ENCODE assay signal across 16 cellular contexts in genomic region chr4:74499986-74500781, GRCh38. TPM values are rescaled to one million over a fixed set of nuclear protein-coding genes. Genes with fewer than 3 reads are reported as not detected.
DNase-seq lines count a peak whose midpoint lies in the region; ATAC-seq and TF ChIP-seq lines count a peak whose summit lies in the region.
"Had no signal": no experiment of that assay in that cellular context is flagged by ENCODE, and none has a peak within 500 bp of the region (broad histone marks: within the 10 kb centered on the region; RNA-seq: fewer than 3 reads in every experiment).

No MANE protein-coding gene starts in this region.

- H3K4me1 ChIP-seq in CD8-positive, alpha-beta T cell (ENCODE audit: insufficient read depth, low read length), result no peaks in the 10 kb centered on the region

- H3K27me3 Mint-ChIP-seq in activated CD4-positive, alpha-beta T cell treated with anti-CD3 and anti-CD28 coated beads, Interleukin-2, amount 10 ng/mL, durations not matched to agents 7 days and 5 days, result peaks cover 6% of the 10 kb centered on the region
- peaks cover 2% of the 10 kb centered on the region for H3K27me3 Mint-ChIP-seq in activated CD4-positive, alpha-beta T cell treated with anti-CD3 and anti-CD28 coated beads for 36 hours
- H3K27me3 Mint-ChIP-seq in stimulated activated memory B cell treated with anti-CD40 and anti-IgM and Interleukin-4, amounts not matched to agents 10 μg/mL and 1 μg/mL and 100 μg/mL, for 72 hours, result peaks cover 73% of the 10 kb centered on the region
- H3K27me3 Mint-ChIP-seq in activated CD8-positive, alpha-beta T cell treated with anti-CD3 and anti-CD28 coated beads for 36 hours, result peaks cover 7% of the 10 kb centered on the region
- H3K27me3 Mint-ChIP-seq in CD8-positive, alpha-beta T cell (ENCODE audit: low read depth), result peaks cover 25% of the 10 kb centered on the region

- in situ Hi-C loops in astrocyte of the spinal cord (cut with HindIII; ENCODE audit: low sequenced_read_pairs), result no loop called here

- no peaks in the 10 kb centered on the region for H3K9me3 ChIP-seq in CD8-positive, alpha-beta T cell (ENCODE audit: low read length)
- H3K9me3 ChIP-seq: SJSA1 had no signal

- H3K4me3 ChIP-seq in astrocyte of the spinal cord (ENCODE audit: low read depth, low read length), result no peak overlapping the region
- no peak overlapping the region for H3K4me3 ChIP-seq in CD8-positive, alpha-beta T cell (ENCODE audit: low read depth, low read length)
- H3K4me3 ChIP-seq: SJSA1 had no signal

- H3K9me3 Mint-ChIP-seq in activated CD4-positive, alpha-beta T cell treated with anti-CD3 and anti-CD28 coated beads, Interleukin-2, amount 10 ng/mL, durations not matched to agents 7 days and 5 days, result no peaks in the 10 kb centered on the region
- H3K9me3 Mint-ChIP-seq in activated CD4-positive, alpha-beta T cell treated with anti-CD3 and anti-CD28 coated beads for 36 hours (ENCODE audit: low read depth), result no peaks in the 10 kb centered on the region
- no peaks in the 10 kb centered on the region for H3K9me3 Mint-ChIP-seq in stimulated activated memory B cell treated with anti-CD40 and anti-IgM and Interleukin-4, amounts not matched to agents 10 μg/mL and 1 μg/mL and 100 μg/mL, for 72 hours
- H3K9me3 Mint-ChIP-seq in activated CD8-positive, alpha-beta T cell treated with anti-CD3 and anti-CD28 coated beads for 36 hours, result no peaks in the 10 kb centered on the region
- H3K9me3 Mint-ChIP-seq in CD8-positive, alpha-beta T cell, result no peaks in the 10 kb centered on the region

- no peaks in the 10 kb centered on the region for H3K27me3 ChIP-seq in CD8-positive, alpha-beta T cell (ENCODE audit: insufficient read depth, low read length)
- H3K27me3 ChIP-seq: SJSA1 had no signal

- no peaks in the 10 kb centered on the region for H3K36me3 Mint-ChIP-seq in activated CD4-positive, alpha-beta T cell treated with anti-CD3 and anti-CD28 coated beads, Interleukin-2, amount 10 ng/mL, durations not matched to agents 7 days and 5 days (ENCODE audit: low read depth)
- H3K36me3 Mint-ChIP-seq in activated CD4-positive, alpha-beta T cell treated with anti-CD3 and anti-CD28 coated beads for 36 hours (ENCODE audit: low read depth), result no peaks in the 10 kb centered on the region
- H3K36me3 Mint-ChIP-seq in stimulated activated memory B cell treated with anti-CD40 and anti-IgM and Interleukin-4, amounts not matched to agents 10 μg/mL and 1 μg/mL and 100 μg/mL, for 72 hours, result no peaks in the 10 kb centered on the region
- H3K36me3 Mint-ChIP-seq in activated CD8-positive, alpha-beta T cell treated with anti-CD3 and anti-CD28 coated beads for 36 hours (ENCODE audit: low read depth), result no peaks in the 10 kb centered on the region
- H3K36me3 Mint-ChIP-seq in CD8-positive, alpha-beta T cell, result no peaks in the 10 kb centered on the region

- H3K27ac ChIP-seq in CD8-positive, alpha-beta T cell (ENCODE audit: low read depth, low read length), result no peak overlapping the region
- H3K27ac ChIP-seq: 22Rv1 had no signal

- no peaks in the 10 kb centered on the region for H3K36me3 ChIP-seq in CD8-positive, alpha-beta T cell (ENCODE audit: insufficient read depth, low read length)
- H3K36me3 ChIP-seq: SJSA1 had no signal

- H3K4me1 Mint-ChIP-seq in activated CD4-positive, alpha-beta T cell treated with anti-CD3 and anti-CD28 coated beads, Interleukin-2, amount 10 ng/mL, durations not matched to agents 7 days and 5 days, result no peaks in the 10 kb centered on the region
- H3K4me1 Mint-ChIP-seq in activated CD4-positive, alpha-beta T cell treated with anti-CD3 and anti-CD28 coated beads for 36 hours, result no peaks in the 10 kb centered on the region
- peaks cover 9% of the 10 kb centered on the region for H3K4me1 Mint-ChIP-seq in stimulated activated memory B cell treated with anti-CD40 and anti-IgM and Interleukin-4, amounts not matched to agents 10 μg/mL and 1 μg/mL and 100 μg/mL, for 72 hours
- H3K4me1 Mint-ChIP-seq in activated CD8-positive, alpha-beta T cell treated with anti-CD3 and anti-CD28 coated beads for 36 hours (ENCODE audit: low read depth), result no peaks in the 10 kb centered on the region
- no peaks in the 10 kb centered on the region for H3K4me1 Mint-ChIP-seq in CD8-positive, alpha-beta T cell (ENCODE audit: low read depth)

- peak overlapping the region; percentile 26 for H3K27ac Mint-ChIP-seq in activated CD4-positive, alpha-beta T cell treated with anti-CD3 and anti-CD28 coated beads, Interleukin-2, amount 10 ng/mL, durations not matched to agents 7 days and 5 days
- H3K27ac Mint-ChIP-seq in activated CD4-positive, alpha-beta T cell treated with anti-CD3 and anti-CD28 coated beads for 36 hours, result no peak overlapping the region
- H3K27ac Mint-ChIP-seq in stimulated activated memory B cell treated with anti-CD40 and anti-IgM and Interleukin-4, amounts not matched to agents 10 μg/mL and 1 μg/mL and 100 μg/mL, for 72 hours, result no peak overlapping the region
- no peak overlapping the region for H3K27ac Mint-ChIP-seq in activated CD8-positive, alpha-beta T cell treated with anti-CD3 and anti-CD28 coated beads for 36 hours
- no peak overlapping the region for H3K27ac Mint-ChIP-seq in CD8-positive, alpha-beta T cell

- CTCF ChIA-PET in activated CD4-positive, alpha-beta T cell treated with anti-CD3 and anti-CD28 coated beads, Interleukin-2, amount 10 ng/mL, durations not matched to agents 7 days and 5 days (lab: Charles Lee), result no interaction called here
- CTCF ChIA-PET in activated CD4-positive, alpha-beta T cell treated with anti-CD3 and anti-CD28 coated beads for 36 hours (lab: Charles Lee), result interaction anchor here (0.5 to 1.2 kb wide), 4 partner anchors 9 to 1976 kb away, joined by 3 read pairs; no protein-coding TSS in a partner anchor
- CTCF ChIA-PET in activated CD8-positive, alpha-beta T cell treated with anti-CD3 and anti-CD28 coated beads for 36 hours (lab: Charles Lee), result interaction anchor here (1.3 kb wide), 1 partner anchor 33 kb away, joined by 3 read pairs; no protein-coding TSS in a partner anchor
- CTCF ChIA-PET in CD8-positive, alpha-beta T cell (lab: Charles Lee), result no interaction called here

- intact Hi-C loops in activated CD4-positive, alpha-beta T cell treated with anti-CD3 and anti-CD28 coated beads for 36 hours (cut with DNase I, micrococcal nuclease), result no loop called here
- intact Hi-C loops in activated CD8-positive, alpha-beta T cell treated with anti-CD3 and anti-CD28 coated beads for 36 hours (cut with micrococcal nuclease), result no loop called here
- intact Hi-C loops in CD8-positive, alpha-beta T cell (cut with DNase I, micrococcal nuclease), result no loop called here

- no peak for ATAC-seq in activated CD4-positive, alpha-beta T cell treated with anti-CD3 and anti-CD28 coated beads for 36 hours
- peak; percentile 57 for ATAC-seq in HG03159 (IDR thresholded peaks at IDR 0.05; ENCODE audit: unreplicated experiment)
- ATAC-seq in stimulated activated memory B cell treated with anti-CD40 and anti-IgM and Interleukin-4, amounts not matched to agents 10 μg/mL and 1 μg/mL and 100 μg/mL, for 72 hours, result peak; percentile 78
- ATAC-seq in activated CD8-positive, alpha-beta T cell treated with anti-CD3 and anti-CD28 coated beads for 36 hours, result no peak
- ATAC-seq in CD8-positive, alpha-beta T cell, result no peak

- POLR2A ChIA-PET in activated CD4-positive, alpha-beta T cell treated with anti-CD3 and anti-CD28 coated beads, Interleukin-2, amount 10 ng/mL, durations not matched to agents 7 days and 5 days (lab: Charles Lee), result no interaction called here
- POLR2A ChIA-PET in activated CD4-positive, alpha-beta T cell treated with anti-CD3 and anti-CD28 coated beads for 36 hours (lab: Charles Lee), result no interaction called here
- POLR2A ChIA-PET in activated CD8-positive, alpha-beta T cell treated with anti-CD3 and anti-CD28 coated beads for 36 hours (lab: Charles Lee), result no interaction called here
- POLR2A ChIA-PET in CD8-positive, alpha-beta T cell (lab: Charles Lee), result no interaction called here

- H3K4me3 Mint-ChIP-seq in activated CD4-positive, alpha-beta T cell treated with anti-CD3 and anti-CD28 coated beads, Interleukin-2, amount 10 ng/mL, durations not matched to agents 7 days and 5 days, result no peak overlapping the region
- no peak overlapping the region for H3K4me3 Mint-ChIP-seq in activated CD4-positive, alpha-beta T cell treated with anti-CD3 and anti-CD28 coated beads for 36 hours
- H3K4me3 Mint-ChIP-seq in stimulated activated memory B cell treated with anti-CD40 and anti-IgM and Interleukin-4, amounts not matched to agents 10 μg/mL and 1 μg/mL and 100 μg/mL, for 72 hours, result no peak overlapping the region
- H3K4me3 Mint-ChIP-seq in activated CD8-positive, alpha-beta T cell treated with anti-CD3 and anti-CD28 coated beads for 36 hours, result no peak overlapping the region
- no peak overlapping the region for H3K4me3 Mint-ChIP-seq in CD8-positive, alpha-beta T cell

- no peak for DNase-seq in activated CD4-positive, alpha-beta T cell treated with anti-CD3 and anti-CD28 coated beads, Interleukin-2, amount 10 ng/mL, durations not matched to agents 7 days and 5 days
- no peak for DNase-seq in activated CD4-positive, alpha-beta T cell treated with anti-CD3 and anti-CD28 coated beads for 36 hours
- DNase-seq in astrocyte of the spinal cord (ENCODE audit: low read depth, low spot score) (peak; percentile 56), GDM1 (lab: John Stamatoyannopoulos, UW) (no peak)
- no peak for DNase-seq in activated CD8-positive, alpha-beta T cell treated with anti-CD3 and anti-CD28 coated beads for 36 hours
- DNase-seq in CD8-positive, alpha-beta T cell, result no peak
- DNase-seq: activated effector memory CD4-positive, alpha-beta T cell treated with anti-CD3 and anti-CD28 coated beads, Interleukin-2, amount 50 U/mL, for 16 hours; NCI-H1417 treated with DMSO at 0.1 percent for 48 hours; NCI-H69; stimulated activated CD4-positive, alpha-beta T cell treated with anti-CD3 and anti-CD28 coated beads, Interleukin-2, amount 100 ng/mL, for 24 hours had no signal

- no peak for TF ChIP-seq CTCF in astrocyte of the spinal cord (IDR thresholded peaks at IDR 0.05; ENCODE audit: low read depth, low read length)
- no peak for TF ChIP-seq CTCF in activated CD8-positive, alpha-beta T cell treated with anti-CD3 and anti-CD28 coated beads for 36 hours (IDR thresholded peaks at IDR 0.05)
- no peak for TF ChIP-seq CTCF in CD8-positive, alpha-beta T cell (IDR thresholded peaks at IDR 0.05)

RNA-seq across cellular contexts. Expression of gene AREG, which starts 55.2 kb away (rescaled TPM):
- total RNA-seq in activated CD4-positive, alpha-beta T cell treated with anti-CD3 and anti-CD28 coated beads, Interleukin-2, amount 10 ng/mL, durations not matched to agents 7 days and 5 days, result under 1 TPM in 1 of 2 experiments, not detected in 1; 0.37 TPM
- under 1 TPM; 0.57 to 0.91 TPM for total RNA-seq in activated CD4-positive, alpha-beta T cell treated with anti-CD3 and anti-CD28 coated beads for 36 hours
- under 1 TPM; 0.67 to 0.99 TPM for total RNA-seq in activated CD8-positive, alpha-beta T cell treated with anti-CD3 and anti-CD28 coated beads for 36 hours
- 10 to 100 TPM; 52.8 to 53.2 TPM for total RNA-seq in CD8-positive, alpha-beta T cell
- total RNA-seq: cerebellum, H1 had no signal

Comparison
In these comparisons a context has a peak if more than half of its experiments do, and no peak if none do; other contexts are left out.
1. CTCF ChIA-PET loops: an anchor here in activated CD4-positive, alpha-beta T cell treated with anti-CD3 and anti-CD28 coated beads for 36 hours (0.5 to 1.2 kb wide) and activated CD8-positive, alpha-beta T cell treated with anti-CD3 and anti-CD28 coated beads for 36 hours (1.3 kb wide); none called in activated CD4-positive, alpha-beta T cell treated with anti-CD3 and anti-CD28 coated beads, Interleukin-2, amount 10 ng/mL, durations not matched to agents 7 days and 5 days and CD8-positive, alpha-beta T cell.
2. ATAC-seq: peak in HG03159 (single experiment) and stimulated activated memory B cell treated with anti-CD40 and anti-IgM and Interleukin-4, amounts not matched to agents 10 μg/mL and 1 μg/mL and 100 μg/mL, for 72 hours (single experiment); none in activated CD4-positive, alpha-beta T cell treated with anti-CD3 and anti-CD28 coated beads for 36 hours (single experiment), activated CD8-positive, alpha-beta T cell treated with anti-CD3 and anti-CD28 coated beads for 36 hours (single experiment) and CD8-positive, alpha-beta T cell (single experiment).
3. RNA of gene AREG, which starts 55.2 kb away (total RNA-seq): 52.8 to 53.2 TPM in CD8-positive, alpha-beta T cell; 0.67 to 0.99 TPM in activated CD8-positive, alpha-beta T cell treated with anti-CD3 and anti-CD28 coated beads for 36 hours, 0.57 to 0.91 TPM in activated CD4-positive, alpha-beta T cell treated with anti-CD3 and anti-CD28 coated beads for 36 hours and 0.37 TPM in activated CD4-positive, alpha-beta T cell treated with anti-CD3 and anti-CD28 coated beads, Interleukin-2, amount 10 ng/mL, durations not matched to agents 7 days and 5 days; every median in the first group is over 10 times any median in the second.